Comparison of ENCODE assay signal across 8 cellular contexts in the genomic region with DNA sequence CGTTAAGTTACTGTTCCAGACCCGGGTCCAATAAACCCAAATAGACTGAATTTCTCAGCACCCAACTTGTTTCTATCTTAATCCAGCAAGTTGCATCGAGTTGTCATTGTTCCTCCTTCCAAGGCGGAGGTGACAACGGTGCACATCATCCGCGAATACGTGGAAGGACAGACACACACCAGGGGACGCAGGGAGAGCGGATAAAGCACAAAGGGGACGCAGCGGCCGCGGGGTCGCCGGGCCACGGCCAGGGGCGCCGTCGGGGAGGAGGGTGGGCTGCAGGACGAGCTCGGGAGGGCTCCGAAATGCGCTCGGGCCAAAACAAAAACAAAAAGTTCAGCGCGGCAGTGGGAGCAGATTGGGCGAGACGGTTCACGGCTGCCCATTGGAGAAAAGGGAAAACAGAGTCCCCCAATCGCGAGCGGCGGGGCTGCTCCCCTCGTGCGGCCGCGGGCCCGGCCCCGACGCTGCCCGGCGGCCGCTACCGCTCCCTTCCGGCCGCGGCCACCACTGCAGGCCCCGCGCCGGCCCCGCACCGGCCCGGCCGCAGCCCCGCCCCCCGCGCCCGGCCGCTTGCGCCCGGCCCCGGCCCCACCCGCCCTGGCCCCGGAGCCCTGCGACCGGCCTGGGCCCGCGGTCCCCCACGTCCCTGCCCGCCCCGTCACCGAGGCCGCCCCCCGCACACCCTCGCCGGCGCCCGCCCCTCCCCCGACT. TPM values are rescaled to one million over a fixed set of nuclear protein-coding genes. Genes with fewer than 3 reads are reported as not detected.
DNase-seq lines count a peak whose midpoint lies in the region; ATAC-seq and TF ChIP-seq lines count a peak whose summit lies in the region.

No MANE protein-coding gene starts in this region.

- peak overlapping the region; percentile 84 for H3K18ac ChIP-seq in trophoblast cell (ENCODE audit: low read length)

- peaks cover 28% of the 10 kb centered on the region for H3K79me2 ChIP-seq in trophoblast cell (ENCODE audit: control insufficient read depth, insufficient read depth, low read length, poor library complexity)

- H3K27me3 ChIP-seq in CD8-positive, alpha-beta T cell (ENCODE audit: insufficient read depth, low read length): no peaks in the 10 kb centered on the region
- H3K27me3 ChIP-seq in cardiac muscle cell (no peaks in the 10 kb centered on the region), trophoblast cell (ENCODE audit: insufficient read depth, low read length) (no peaks in the 10 kb centered on the region), vagina (no peaks in the 10 kb centered on the region)

- peak overlapping the region; percentile 74 for H4K8ac ChIP-seq in trophoblast cell (ENCODE audit: low read depth, low read length)

- no peak; the same call in 1 of the 2 replicates for TF ChIP-seq RAD21 in Ishikawa (IDR thresholded peaks at IDR 0.05; ENCODE audit: low read depth)

- no peak overlapping the region for H2BK12ac ChIP-seq in trophoblast cell (ENCODE audit: low read length)

- H3K27ac ChIP-seq in CD8-positive, alpha-beta T cell (ENCODE audit: low read depth, low read length): peak overlapping the region; percentile 59
- H3K27ac ChIP-seq in cardiac muscle cell (peak overlapping the region; percentile 100), trophoblast cell (ENCODE audit: low read depth, low read length) (peak overlapping the region; percentile 99), vagina (peak overlapping the region; percentile 98)

- peak overlapping the region; percentile 83 for H3K4me3 ChIP-seq in CD8-positive, alpha-beta T cell (ENCODE audit: low read depth, low read length)
- H3K4me3 ChIP-seq in cardiac muscle cell: peak overlapping the region; percentile 94
- H3K4me3 ChIP-seq in trophoblast cell (ENCODE audit: low read depth, low read length): peak overlapping the region; percentile 99
- H3K4me3 ChIP-seq in vagina: peak overlapping the region; percentile 82 to 94

- TF ChIP-seq EP300 in Ishikawa (IDR thresholded peaks at IDR 0.05; ENCODE audit: borderline replicate concordance): no peak

- peak overlapping the region; percentile 47 for H2AFZ ChIP-seq in trophoblast cell (ENCODE audit: insufficient read depth, low read length, poor library complexity)

- peaks cover 50% of the 10 kb centered on the region for H3K4me1 Mint-ChIP-seq in CD8-positive, alpha-beta T cell (ENCODE audit: low read depth)
- peaks cover 52% of the 10 kb centered on the region for H3K4me1 Mint-ChIP-seq in activated naive CD8-positive, alpha-beta T cell treated with anti-CD3 and anti-CD28 coated beads, Interleukin-2, amount 50 U/mL, for 24 hours

- no peaks in the 10 kb centered on the region for H3K9me3 Mint-ChIP-seq in CD8-positive, alpha-beta T cell
- no peaks in the 10 kb centered on the region for H3K9me3 Mint-ChIP-seq in activated naive CD8-positive, alpha-beta T cell treated with anti-CD3 and anti-CD28 coated beads, Interleukin-2, amount 50 U/mL, for 24 hours

- peak overlapping the region; percentile 10 for H2BK120ac ChIP-seq in trophoblast cell (ENCODE audit: insufficient read depth, low read length, poor library complexity)

- H3K36me3 Mint-ChIP-seq in CD8-positive, alpha-beta T cell: peaks cover 4% of the 10 kb centered on the region
- H3K36me3 Mint-ChIP-seq in activated naive CD8-positive, alpha-beta T cell treated with anti-CD3 and anti-CD28 coated beads, Interleukin-2, amount 50 U/mL, for 24 hours (ENCODE audit: low read depth): no peaks in the 10 kb centered on the region

- H2BK5ac ChIP-seq in trophoblast cell (ENCODE audit: low read depth, low read length, poor library complexity): peak overlapping the region; percentile 95

- CTCF ChIA-PET in CD8-positive, alpha-beta T cell (lab: Charles Lee): interaction anchor here (1.0 kb wide), 1 partner anchor 9 kb away, joined by 3 read pairs; no protein-coding TSS in a partner anchor

- peak overlapping the region; percentile 87 for H3K14ac ChIP-seq in trophoblast cell (ENCODE audit: low read length)

- H4K12ac ChIP-seq in trophoblast cell (ENCODE audit: low read depth, low read length): peak overlapping the region; percentile 52

- H3K23ac ChIP-seq in trophoblast cell (ENCODE audit: low read length): no peak overlapping the region

- H3K9me3 ChIP-seq in CD8-positive, alpha-beta T cell (ENCODE audit: low read length): no peaks in the 10 kb centered on the region
- H3K9me3 ChIP-seq in cardiac muscle cell (ENCODE audit: low read depth) (no peaks in the 10 kb centered on the region), trophoblast cell (ENCODE audit: insufficient read depth, low read depth, low read length) (no peaks in the 10 kb centered on the region), vagina (no peaks in the 10 kb centered on the region)

- H3K27me3 Mint-ChIP-seq in CD8-positive, alpha-beta T cell (ENCODE audit: low read depth): peaks cover 2% of the 10 kb centered on the region
- H3K27me3 Mint-ChIP-seq in activated naive CD8-positive, alpha-beta T cell treated with anti-CD3 and anti-CD28 coated beads, Interleukin-2, amount 50 U/mL, for 24 hours: peaks cover 9% of the 10 kb centered on the region

- H3K79me1 ChIP-seq in trophoblast cell (ENCODE audit: low read length): peaks cover 15% of the 10 kb centered on the region

- peak overlapping the region; percentile 99 for H3K9ac ChIP-seq in trophoblast cell (ENCODE audit: low read length)

- intact Hi-C loops in CD8-positive, alpha-beta T cell (cut with DNase I, micrococcal nuclease): loop anchor here (1.0 to 5.0 kb wide), 6 partner anchors 60 to 630 kb away; a partner anchor contains a TSS
- intact Hi-C loops in vagina (cut with DNase I): loop anchor here (5.0 kb wide), 1 partner anchor 170 kb away; no protein-coding TSS in a partner anchor

- peak; percentile 64 for ATAC-seq in CD8-positive, alpha-beta T cell
- peak; percentile 55 for ATAC-seq in GM19395 (IDR thresholded peaks at IDR 0.05; ENCODE audit: unreplicated experiment)
- ATAC-seq in activated naive CD8-positive, alpha-beta T cell treated with anti-CD3 and anti-CD28 coated beads, Interleukin-2, amount 50 U/mL, for 24 hours: peak; percentile 41

- H2AK5ac ChIP-seq in trophoblast cell (ENCODE audit: low read length): peak overlapping the region; percentile 60

- H3K27ac Mint-ChIP-seq in CD8-positive, alpha-beta T cell: peak overlapping the region; percentile 96
- peak overlapping the region; percentile 83 for H3K27ac Mint-ChIP-seq in activated naive CD8-positive, alpha-beta T cell treated with anti-CD3 and anti-CD28 coated beads, Interleukin-2, amount 50 U/mL, for 24 hours

- peak overlapping the region; percentile 93 for H4K91ac ChIP-seq in trophoblast cell (ENCODE audit: low read depth, low read length)

- TF ChIP-seq POLR2A in vagina (IDR thresholded peaks at IDR 0.05): no peak

- peak overlapping the region; percentile 95 for H3K4me3 Mint-ChIP-seq in CD8-positive, alpha-beta T cell
- peak overlapping the region; percentile 88 for H3K4me3 Mint-ChIP-seq in activated naive CD8-positive, alpha-beta T cell treated with anti-CD3 and anti-CD28 coated beads, Interleukin-2, amount 50 U/mL, for 24 hours

- H3K4ac ChIP-seq in trophoblast cell (ENCODE audit: low read depth, low read length): peak overlapping the region; percentile 98

- peaks cover 43% of the 10 kb centered on the region for H3K4me1 ChIP-seq in CD8-positive, alpha-beta T cell (ENCODE audit: insufficient read depth, low read length)
- H3K4me1 ChIP-seq in cardiac muscle cell (ENCODE audit: low read depth) (peaks cover 11% of the 10 kb centered on the region), trophoblast cell (ENCODE audit: control insufficient read depth in 1 of 2, insufficient read depth in 2 of 2, low read length in 2 of 2) (peaks cover 4 to 14% of the 10 kb centered on the region in 2 experiments), vagina (peaks cover 72% of the 10 kb centered on the region)

- DNase-seq in CD8-positive, alpha-beta T cell: peak; percentile 34 to 70 (median 54)
- peak; percentile 72 for DNase-seq in SK-N-DZ (ENCODE audit: low spot score)
- peak; percentile 68 for DNase-seq in activated naive CD8-positive, alpha-beta T cell treated with anti-CD3 and anti-CD28 coated beads, Interleukin-2, amount 50 U/mL, for 24 hours
- DNase-seq in cardiac muscle cell (ENCODE audit: low read depth in 1 of 2, low spot score in 1 of 2): peak; percentile 87
- DNase-seq in trophoblast cell: peak; percentile 54 to 70
- DNase-seq in vagina (ENCODE audit: extremely low spot score in 2 of 2): no peak

- no CpG with 5 or more reads among the region's 80 CpGs for WGBS in trophoblast cell (ENCODE audit: extremely low coverage, insufficient coverage, insufficient read length)

- H3K36me3 ChIP-seq in CD8-positive, alpha-beta T cell (ENCODE audit: insufficient read depth, low read length): no peaks in the 10 kb centered on the region
- H3K36me3 ChIP-seq in cardiac muscle cell: no peaks in the 10 kb centered on the region
- no peaks in the 10 kb centered on the region for H3K36me3 ChIP-seq in trophoblast cell (ENCODE audit: control insufficient read depth in 1 of 2, insufficient read depth in 2 of 2, low read length in 2 of 2)
- H3K36me3 ChIP-seq in vagina: no peaks in the 10 kb centered on the region

- POLR2A ChIA-PET in CD8-positive, alpha-beta T cell (lab: Charles Lee): no interaction called here

- H3K4me2 ChIP-seq in trophoblast cell (ENCODE audit: low read length): peak overlapping the region; percentile 94

- TF ChIP-seq CTCF in CD8-positive, alpha-beta T cell (IDR thresholded peaks at IDR 0.05): no peak
- TF ChIP-seq CTCF in cardiac muscle cell (IDR thresholded peaks at IDR 0.05; ENCODE audit: low read depth, low read length): no peak
- TF ChIP-seq CTCF in vagina (IDR thresholded peaks at IDR 0.05): no peak

TF ChIP-seq in Ishikawa, 13 proteins besides CTCF, POLR2A, EP300 and RAD21:
- no peak for TF ChIP-seq YY1 (IDR thresholded peaks at IDR 0.05; ENCODE audit: low read depth)
- TF ChIP-seq, protein P1, sequence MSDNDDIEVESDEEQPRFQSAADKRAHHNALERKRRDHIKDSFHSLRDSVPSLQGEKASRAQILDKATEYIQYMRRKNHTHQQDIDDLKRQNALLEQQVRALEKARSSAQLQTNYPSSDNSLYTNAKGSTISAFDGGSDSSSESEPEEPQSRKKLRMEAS (IDR thresholded peaks at IDR 0.05): peak; percentile 72

RNA-seq across cellular contexts. Expression of a gene that starts 0.5 kb away (rescaled TPM):
- 10 to 100 TPM; 21.0 to 24.3 TPM for total RNA-seq in CD8-positive, alpha-beta T cell
- polyA plus RNA-seq in SK-N-DZ (2014; cell fraction: cytosol; rRNA removed): 34.8 and 41.5 TPM in 2 replicates
- 38.9 and 45.3 TPM in 2 replicates for polyA plus RNA-seq in SK-N-DZ (2014; cell fraction: nucleus; rRNA removed)
- total RNA-seq in cardiac muscle cell (29.1 and 36.7 TPM in 2 replicates), vagina (35.4 TPM)
- 34.1 and 35.9 TPM in 2 replicates for polyA plus RNA-seq in cardiac muscle cell
- polyA plus RNA-seq in trophoblast cell (2013): 33.8 and 36.8 TPM in 2 replicates

RNA-seq across cellular contexts. Expression of a gene that starts 59.2 kb away (rescaled TPM):
- 1 to 10 TPM; 6.5 to 8.2 TPM for total RNA-seq in CD8-positive, alpha-beta T cell
- polyA plus RNA-seq in SK-N-DZ (2014; cell fraction: cytosol; rRNA removed): 36.0 and 75.0 TPM in 2 replicates
- polyA plus RNA-seq in SK-N-DZ (2014; cell fraction: nucleus; rRNA removed): 26.4 and 29.5 TPM in 2 replicates
- total RNA-seq in cardiac muscle cell (19.2 and 32.0 TPM in 2 replicates), vagina (38.1 TPM)
- 26.6 and 35.3 TPM in 2 replicates for polyA plus RNA-seq in cardiac muscle cell
- 50.4 and 51.7 TPM in 2 replicates for polyA plus RNA-seq in trophoblast cell (2013)

Comparison
In these comparisons a context has a peak if more than half of its experiments do, and no peak if none do; other contexts are left out.
1. DNase-seq: peak in CD8-positive, alpha-beta T cell (7 of 7), SK-N-DZ (single experiment), activated naive CD8-positive, alpha-beta T cell treated with anti-CD3 and anti-CD28 coated beads, Interleukin-2, amount 50 U/mL, for 24 hours (single experiment), cardiac muscle cell (2 of 2) and trophoblast cell (2 of 2); none in vagina (0 of 2).
2. Peak in every context shown above with its lines, with median percentiles within 50 percentile points of each other: ATAC-seq, H3K27ac ChIP-seq and H3K4me3 ChIP-seq.